ENCODE assay signal across 12 cellular contexts in genomic region chr3:89300976-89301375, GRCh38.
"Had no signal": no experiment of that assay in that cellular context is flagged by ENCODE, and none has a peak within 500 bp of the region (broad histone marks: within the 10 kb centered on the region; RNA-seq: fewer than 3 reads in every experiment).

No MANE protein-coding gene starts in this region.

- ATAC-seq: esophagus mucosa; foreskin keratinocyte; left colon; pancreas; stimulated activated memory B cell treated with anti-CD40 and anti-IgM and Interleukin-4, amounts not matched to agents 10 μg/mL and 1 μg/mL and 100 μg/mL, for 72 hours had no signal

- H3K9me3 ChIP-seq: pancreas had no signal

- DNase-seq: activated B cell treated with CpG ODN at 0.5 μM for 24 hours; activated CD4-positive, alpha-beta T cell treated with anti-CD3 and anti-CD28 coated beads, Interleukin-2, amount 50 U/mL, for 1 hour; activated naive CD4-positive, alpha-beta T cell treated with anti-CD3 and anti-CD28 coated beads, Interleukin-2, amount 50 U/mL, for 16 hours; left colon; midbrain; pancreas; trophoblast cell had no signal

- H3K4me1 ChIP-seq: neural progenitor cell, pancreas had no signal

- H3K36me3 ChIP-seq: neural progenitor cell, pancreas had no signal

- H3K4me3 ChIP-seq: lung, neural progenitor cell, pancreas had no signal

- H3K27ac ChIP-seq: foreskin keratinocyte, neural progenitor cell, pancreas had no signal

- H3K27me3 ChIP-seq: foreskin keratinocyte, neural progenitor cell, pancreas had no signal
